Comparison of ENCODE assay signal across 11 cellular contexts in genomic region chr11:107769189-107769588, GRCh38. TPM values are rescaled to one million over a fixed set of nuclear protein-coding genes. Genes with fewer than 3 reads are reported as not detected.
A peak's percentile ranks its signal among the peaks of the same experiment; 100 is the strongest.
DNase-seq lines count a peak whose midpoint lies in the region; ATAC-seq and TF ChIP-seq lines count a peak whose summit lies in the region.
"Had no signal": no experiment of that assay in that cellular context is flagged by ENCODE, and none has a peak within 500 bp of the region (broad histone marks: within the 10 kb centered on the region; RNA-seq: fewer than 3 reads in every experiment).

No MANE protein-coding gene starts in this region.

- no peaks in the 10 kb centered on the region for H3K9me3 ChIP-seq in tibial artery
- H3K9me3 ChIP-seq: esophagus squamous epithelium had no signal

- H3K27me3 Mint-ChIP-seq in activated CD4-positive, alpha-beta T cell treated with anti-CD3 and anti-CD28 coated beads for 36 hours: peaks cover 10% of the 10 kb centered on the region
- peaks cover 19% of the 10 kb centered on the region for H3K27me3 Mint-ChIP-seq in activated CD4-positive, alpha-beta T cell treated with anti-CD3 and anti-CD28 coated beads, Interleukin-2, amount 10 ng/mL, durations not matched to agents 7 days and 5 days
- peaks cover 31% of the 10 kb centered on the region for H3K27me3 Mint-ChIP-seq in activated T-cell treated with anti-CD3 and anti-CD28 coated beads, Interleukin-2, amount 50 U/mL, for 24 hours

- intact Hi-C loops in activated CD4-positive, alpha-beta T cell treated with anti-CD3 and anti-CD28 coated beads for 36 hours (cut with DNase I, micrococcal nuclease): no loop called here
- intact Hi-C loops in tibial artery (cut with DNase I; ENCODE audit: low total_unique reads): no loop called here

- H3K36me3 ChIP-seq in tibial artery: no peaks in the 10 kb centered on the region
- H3K36me3 ChIP-seq: esophagus squamous epithelium had no signal

- ATAC-seq in activated CD4-positive, alpha-beta T cell treated with anti-CD3 and anti-CD28 coated beads for 36 hours: peak; percentile 86
- ATAC-seq in GM19467 (IDR thresholded peaks at IDR 0.05; ENCODE audit: unreplicated experiment): no peak

- H3K27me3 ChIP-seq in tibial artery: no peaks in the 10 kb centered on the region
- H3K27me3 ChIP-seq: esophagus squamous epithelium had no signal

- peak; percentile 23 for DNase-seq in activated CD4-positive, alpha-beta T cell treated with anti-CD3 and anti-CD28 coated beads for 36 hours
- DNase-seq in activated CD4-positive, alpha-beta T cell treated with anti-CD3 and anti-CD28 coated beads, Interleukin-2, amount 10 ng/mL, durations not matched to agents 7 days and 5 days: no peak
- DNase-seq in M059J (ENCODE audit: low read depth) (peak; percentile 93), epithelial cell of prostate (ENCODE audit: low read depth, low spot score) (peak; percentile 6), renal cortical epithelial cell (ENCODE audit: low read depth) (peak; percentile 70), tibial artery (no peak)
- no peak for DNase-seq in activated T-cell treated with anti-CD3 and anti-CD28 coated beads, Interleukin-2, amount 50 U/mL, for 24 hours
- DNase-seq: ACHN; esophagus squamous epithelium; stimulated activated naive CD4-positive, alpha-beta T cell treated with Interleukin-2 at 50 U/mL for 16 hours had no signal

- H3K9me3 Mint-ChIP-seq in activated CD4-positive, alpha-beta T cell treated with anti-CD3 and anti-CD28 coated beads for 36 hours (ENCODE audit: low read depth): no peaks in the 10 kb centered on the region
- H3K9me3 Mint-ChIP-seq in activated CD4-positive, alpha-beta T cell treated with anti-CD3 and anti-CD28 coated beads, Interleukin-2, amount 10 ng/mL, durations not matched to agents 7 days and 5 days: no peaks in the 10 kb centered on the region
- H3K9me3 Mint-ChIP-seq in activated T-cell treated with anti-CD3 and anti-CD28 coated beads, Interleukin-2, amount 50 U/mL, for 24 hours: no peaks in the 10 kb centered on the region

- H3K4me1 Mint-ChIP-seq in activated CD4-positive, alpha-beta T cell treated with anti-CD3 and anti-CD28 coated beads for 36 hours: peaks cover 9% of the 10 kb centered on the region
- peaks cover 3% of the 10 kb centered on the region for H3K4me1 Mint-ChIP-seq in activated CD4-positive, alpha-beta T cell treated with anti-CD3 and anti-CD28 coated beads, Interleukin-2, amount 10 ng/mL, durations not matched to agents 7 days and 5 days
- H3K4me1 Mint-ChIP-seq in activated T-cell treated with anti-CD3 and anti-CD28 coated beads, Interleukin-2, amount 50 U/mL, for 24 hours (ENCODE audit: low read depth): peaks cover 9% of the 10 kb centered on the region

- no peak overlapping the region for H3K4me3 ChIP-seq in tibial artery
- H3K4me3 ChIP-seq: esophagus squamous epithelium had no signal

- CTCF ChIA-PET in activated CD4-positive, alpha-beta T cell treated with anti-CD3 and anti-CD28 coated beads for 36 hours (lab: Charles Lee): interaction anchor here (0.6 to 1.5 kb wide), 6 partner anchors 10 to 461 kb away, joined by 3 to 4 read pairs (median 4); partner anchors contain the start of gene CUL5
- CTCF ChIA-PET in activated CD4-positive, alpha-beta T cell treated with anti-CD3 and anti-CD28 coated beads, Interleukin-2, amount 10 ng/mL, durations not matched to agents 7 days and 5 days (lab: Charles Lee): no interaction called here

- peak overlapping the region; percentile 6 for H3K27ac Mint-ChIP-seq in activated CD4-positive, alpha-beta T cell treated with anti-CD3 and anti-CD28 coated beads for 36 hours
- H3K27ac Mint-ChIP-seq in activated CD4-positive, alpha-beta T cell treated with anti-CD3 and anti-CD28 coated beads, Interleukin-2, amount 10 ng/mL, durations not matched to agents 7 days and 5 days: no peak overlapping the region
- no peak overlapping the region for H3K27ac Mint-ChIP-seq in activated T-cell treated with anti-CD3 and anti-CD28 coated beads, Interleukin-2, amount 50 U/mL, for 24 hours

- no peak overlapping the region for H3K27ac ChIP-seq in epithelial cell of prostate
- no peak overlapping the region for H3K27ac ChIP-seq in tibial artery
- H3K27ac ChIP-seq: esophagus squamous epithelium had no signal

- no peak for TF ChIP-seq CTCF in tibial artery (IDR thresholded peaks at IDR 0.05)

- H3K4me3 Mint-ChIP-seq in activated CD4-positive, alpha-beta T cell treated with anti-CD3 and anti-CD28 coated beads for 36 hours: no peak overlapping the region
- H3K4me3 Mint-ChIP-seq in activated CD4-positive, alpha-beta T cell treated with anti-CD3 and anti-CD28 coated beads, Interleukin-2, amount 10 ng/mL, durations not matched to agents 7 days and 5 days: no peak overlapping the region
- H3K4me3 Mint-ChIP-seq in activated T-cell treated with anti-CD3 and anti-CD28 coated beads, Interleukin-2, amount 50 U/mL, for 24 hours: no peak overlapping the region

- no peaks in the 10 kb centered on the region for H3K4me1 ChIP-seq in tibial artery
- H3K4me1 ChIP-seq: esophagus squamous epithelium had no signal

- POLR2A ChIA-PET in activated CD4-positive, alpha-beta T cell treated with anti-CD3 and anti-CD28 coated beads for 36 hours (lab: Charles Lee): interaction anchor here (1.1 kb wide), 1 partner anchor 16 kb away, joined by 5 read pairs; no protein-coding TSS in a partner anchor
- POLR2A ChIA-PET in activated CD4-positive, alpha-beta T cell treated with anti-CD3 and anti-CD28 coated beads, Interleukin-2, amount 10 ng/mL, durations not matched to agents 7 days and 5 days (lab: Charles Lee): no interaction called here

- H3K36me3 Mint-ChIP-seq in activated CD4-positive, alpha-beta T cell treated with anti-CD3 and anti-CD28 coated beads for 36 hours (ENCODE audit: low read depth): no peaks in the 10 kb centered on the region
- no peaks in the 10 kb centered on the region for H3K36me3 Mint-ChIP-seq in activated CD4-positive, alpha-beta T cell treated with anti-CD3 and anti-CD28 coated beads, Interleukin-2, amount 10 ng/mL, durations not matched to agents 7 days and 5 days (ENCODE audit: low read depth)
- H3K36me3 Mint-ChIP-seq in activated T-cell treated with anti-CD3 and anti-CD28 coated beads, Interleukin-2, amount 50 U/mL, for 24 hours (ENCODE audit: low read depth): no peaks in the 10 kb centered on the region

RNA-seq across cellular contexts. Expression of gene SLN, which starts 57.3 kb away (rescaled TPM):
- not detected for total RNA-seq in activated CD4-positive, alpha-beta T cell treated with anti-CD3 and anti-CD28 coated beads for 36 hours
- not detected for total RNA-seq in activated CD4-positive, alpha-beta T cell treated with anti-CD3 and anti-CD28 coated beads, Interleukin-2, amount 10 ng/mL, durations not matched to agents 7 days and 5 days
- total RNA-seq in M059J (2014; rRNA removed; shearing (Covaris generic)): not detected in 2 replicates
- total RNA-seq in renal cortical epithelial cell: 2.4 and 12.9 TPM in 2 replicates
- total RNA-seq: esophagus squamous epithelium had no signal

Comparison
In these comparisons a context has a peak if more than half of its experiments do, and no peak if none do; other contexts are left out.
1. DNase-seq: peak in activated CD4-positive, alpha-beta T cell treated with anti-CD3 and anti-CD28 coated beads for 36 hours (single experiment), M059J (single experiment), epithelial cell of prostate (single experiment) and renal cortical epithelial cell (single experiment); none in activated CD4-positive, alpha-beta T cell treated with anti-CD3 and anti-CD28 coated beads, Interleukin-2, amount 10 ng/mL, durations not matched to agents 7 days and 5 days (single experiment), tibial artery (0 of 2) and activated T-cell treated with anti-CD3 and anti-CD28 coated beads, Interleukin-2, amount 50 U/mL, for 24 hours (single experiment).